Comparison of ENCODE assay signal across 21 cellular contexts in genomic region chr6:43759157-43759925, GRCh38. TPM values are rescaled to one million over a fixed set of nuclear protein-coding genes. Genes with fewer than 3 reads are reported as not detected.
DNase-seq lines count a peak whose midpoint lies in the region; ATAC-seq and TF ChIP-seq lines count a peak whose summit lies in the region.
"Had no signal": no experiment of that assay in that cellular context is flagged by ENCODE, and none has a peak within 500 bp of the region (broad histone marks: within the 10 kb centered on the region; RNA-seq: fewer than 3 reads in every experiment).

No MANE protein-coding gene starts in this region.

- H3K36me3 Mint-ChIP-seq in activated naive CD8-positive, alpha-beta T cell treated with anti-CD3 and anti-CD28 coated beads, Interleukin-2, amount 50 U/mL, for 24 hours (ENCODE audit: low read depth), result no peaks in the 10 kb centered on the region
- H3K36me3 Mint-ChIP-seq in activated naive CD8-positive, alpha-beta T cell treated with anti-CD3 and anti-CD28 coated beads for 36 hours, result no peaks in the 10 kb centered on the region
- no peaks in the 10 kb centered on the region for H3K36me3 Mint-ChIP-seq in activated T-helper 17 cell treated with anti-CD3 and anti-CD28 coated beads, Interleukin-2, amount 50 U/mL, for 72 hours (ENCODE audit: low read depth)
- H3K36me3 Mint-ChIP-seq: activated naive CD4-positive, alpha-beta T cell treated with anti-CD3 and anti-CD28 coated beads, Interleukin-2, amount 50 U/mL, for 72 hours; CD8-positive, alpha-beta T cell had no signal

- H3K27me3 Mint-ChIP-seq in activated naive CD8-positive, alpha-beta T cell treated with anti-CD3 and anti-CD28 coated beads, Interleukin-2, amount 50 U/mL, for 24 hours, result peaks cover 2% of the 10 kb centered on the region
- H3K27me3 Mint-ChIP-seq in activated naive CD8-positive, alpha-beta T cell treated with anti-CD3 and anti-CD28 coated beads for 36 hours, result no peaks in the 10 kb centered on the region
- H3K27me3 Mint-ChIP-seq in activated T-helper 17 cell treated with anti-CD3 and anti-CD28 coated beads, Interleukin-2, amount 50 U/mL, for 72 hours, result no peaks in the 10 kb centered on the region

- H4K20me1 ChIP-seq in OCI-LY7 (ENCODE audit: insufficient read depth, low read length), result no peaks in the 10 kb centered on the region

- H3K27ac Mint-ChIP-seq in activated naive CD8-positive, alpha-beta T cell treated with anti-CD3 and anti-CD28 coated beads, Interleukin-2, amount 50 U/mL, for 24 hours, result no peak overlapping the region
- H3K27ac Mint-ChIP-seq in activated naive CD8-positive, alpha-beta T cell treated with anti-CD3 and anti-CD28 coated beads for 36 hours, result no peak overlapping the region
- H3K27ac Mint-ChIP-seq in activated T-helper 17 cell treated with anti-CD3 and anti-CD28 coated beads, Interleukin-2, amount 50 U/mL, for 72 hours, result peak overlapping the region; percentile 22
- H3K27ac Mint-ChIP-seq: CD8-positive, alpha-beta T cell had no signal

- intact Hi-C loops in left colon (cut with DNase I, micrococcal nuclease), result no loop called here
- intact Hi-C loops in spleen (cut with DNase I; ENCODE audit: low total_unique reads), result loop anchor here (10.0 kb wide), 1 partner anchor 95 kb away; no protein-coding TSS in a partner anchor
- intact Hi-C loops in OCI-LY7 (cut with micrococcal nuclease; ENCODE audit: unreplicated experiment), result no loop called here

- no peaks in the 10 kb centered on the region for H3K79me2 ChIP-seq in OCI-LY7 (ENCODE audit: insufficient read depth, low read depth, low read length)

- H3K4me3 ChIP-seq in spleen (no peak overlapping the region), OCI-LY7 (ENCODE audit: low read depth, low read length, poor library complexity, severe bottlenecking) (no peak overlapping the region)
- H3K4me3 ChIP-seq: ascending aorta, heart left ventricle, psoas muscle had no signal

- H2AFZ ChIP-seq in OCI-LY7 (ENCODE audit: low read length), result no peak overlapping the region

- TF ChIP-seq CTCF in spleen (IDR thresholded peaks at IDR 0.05 in 8 of 11, conservative IDR thresholded peaks at IDR 0.05 in 3 of 11), result no peak
- no peak for TF ChIP-seq CTCF in OCI-LY7 (conservative IDR thresholded peaks at IDR 0.05; ENCODE audit: low read length)

- H3K4me1 ChIP-seq in spleen (peaks cover 0 to 9% (median 0%) of the 10 kb centered on the region in 6 donors), OCI-LY7 (ENCODE audit: insufficient read depth, low read length, poor library complexity, severe bottlenecking) (peaks cover 15% of the 10 kb centered on the region)
- H3K4me1 ChIP-seq: ascending aorta, psoas muscle had no signal

- H3K4me2 ChIP-seq in OCI-LY7 (ENCODE audit: low read length), result no peak overlapping the region

- H3K9me3 ChIP-seq in spleen (no peaks in the 10 kb centered on the region), OCI-LY7 (ENCODE audit: low read length) (no peaks in the 10 kb centered on the region)
- H3K9me3 ChIP-seq: ascending aorta, heart left ventricle, psoas muscle had no signal

- DNase-seq in activated naive CD8-positive, alpha-beta T cell treated with anti-CD3 and anti-CD28 coated beads, Interleukin-2, amount 50 U/mL, for 24 hours, result no peak
- DNase-seq in activated naive CD8-positive, alpha-beta T cell treated with anti-CD3 and anti-CD28 coated beads for 36 hours, result no peak
- DNase-seq in left colon (peak in 1 of 2 donors; percentile 17), spleen (peak; percentile 47), OCI-LY7 (ENCODE audit: low spot score) (no peak)
- DNase-seq: activated CD4-positive, alpha-beta T cell treated with anti-CD3 and anti-CD28 coated beads, Interleukin-2, amount 50 U/mL, for 1 hour; activated CD8-positive, alpha-beta memory T cell treated with anti-CD3 and anti-CD28 coated beads, Interleukin-2, amount 50 U/mL, for 4 hours; caudate nucleus; CD8-positive, alpha-beta T cell; DMS153; heart left ventricle; IMR-90; NCI-H1092; Right ventricle myocardium superior had no signal

- TF ChIP-seq POLR2A in spleen (IDR thresholded peaks at IDR 0.05) (no peak), GM18505 (IDR thresholded peaks at IDR 0.05; ENCODE audit: borderline replicate concordance, extremely low read depth, insufficient read depth, insufficient read length) (no peak)

- H3K9me3 Mint-ChIP-seq in activated naive CD8-positive, alpha-beta T cell treated with anti-CD3 and anti-CD28 coated beads, Interleukin-2, amount 50 U/mL, for 24 hours, result no peaks in the 10 kb centered on the region
- no peaks in the 10 kb centered on the region for H3K9me3 Mint-ChIP-seq in activated naive CD8-positive, alpha-beta T cell treated with anti-CD3 and anti-CD28 coated beads for 36 hours
- H3K9me3 Mint-ChIP-seq in activated T-helper 17 cell treated with anti-CD3 and anti-CD28 coated beads, Interleukin-2, amount 50 U/mL, for 72 hours, result no peaks in the 10 kb centered on the region
- H3K9me3 Mint-ChIP-seq: activated naive CD4-positive, alpha-beta T cell treated with anti-CD3 and anti-CD28 coated beads, Interleukin-2, amount 50 U/mL, for 72 hours; CD8-positive, alpha-beta T cell had no signal

- BruUV-seq in OCI-LY7 (replicated peaks; lab: Mats Ljungman, UMichigan), result no TSS peak

- H3K27me3 ChIP-seq in spleen (replicated peaks in 1 of 7), result no peaks in the 10 kb centered on the region
- H3K27me3 ChIP-seq: ascending aorta, heart left ventricle had no signal

- CTCF ChIA-PET in OCI-LY7 (lab: Charles Lee; ENCODE audit: unreplicated experiment), result interaction anchor here (0.6 to 2.8 kb wide), 3 partner anchors 10 to 635 kb away, joined by 3 to 10 read pairs (median 3); no protein-coding TSS in a partner anchor

- H3K9me2 ChIP-seq in OCI-LY7 (ENCODE audit: insufficient read depth, low read length), result no peaks in the 10 kb centered on the region

- WGBS in spleen, 5 donors, result 65 to 85% (median 73%) methylated on average over 7 of the region's 7 CpGs

- POLR2A ChIA-PET in OCI-LY7 (lab: Charles Lee), result interaction anchor here (1.0 kb wide), 1 partner anchor 11 kb away, joined by 3 read pairs; the partner anchor contains the start of gene VEGFA

- H3K4me3 Mint-ChIP-seq in activated naive CD8-positive, alpha-beta T cell treated with anti-CD3 and anti-CD28 coated beads, Interleukin-2, amount 50 U/mL, for 24 hours, result no peak overlapping the region
- H3K4me3 Mint-ChIP-seq in activated naive CD8-positive, alpha-beta T cell treated with anti-CD3 and anti-CD28 coated beads for 36 hours, result no peak overlapping the region
- H3K4me3 Mint-ChIP-seq in activated T-helper 17 cell treated with anti-CD3 and anti-CD28 coated beads, Interleukin-2, amount 50 U/mL, for 72 hours, result no peak overlapping the region
- H3K4me3 Mint-ChIP-seq: CD8-positive, alpha-beta T cell had no signal

- peak; percentile 22 for ATAC-seq in activated naive CD8-positive, alpha-beta T cell treated with anti-CD3 and anti-CD28 coated beads, Interleukin-2, amount 50 U/mL, for 24 hours
- ATAC-seq in activated T-helper 17 cell treated with anti-CD3 and anti-CD28 coated beads, Interleukin-2, amount 50 U/mL, for 72 hours (replicated peaks), result no peak
- peak; percentile 13 for ATAC-seq in left colon
- ATAC-seq in GM18505 (IDR thresholded peaks at IDR 0.05; ENCODE audit: unreplicated experiment), result no peak
- ATAC-seq in HG03457 (IDR thresholded peaks at IDR 0.05; ENCODE audit: unreplicated experiment), result no peak

- peak overlapping the region in 1 of 8 donors; percentile 4 for H3K27ac ChIP-seq in spleen
- no peak overlapping the region for H3K27ac ChIP-seq in OCI-LY7 (ENCODE audit: low read depth, low read length, poor library complexity, severe bottlenecking)
- H3K27ac ChIP-seq: ascending aorta, heart left ventricle, psoas muscle, VCaP had no signal

- peaks cover 14% of the 10 kb centered on the region for H3K4me1 Mint-ChIP-seq in activated naive CD8-positive, alpha-beta T cell treated with anti-CD3 and anti-CD28 coated beads, Interleukin-2, amount 50 U/mL, for 24 hours
- peaks cover 12% of the 10 kb centered on the region for H3K4me1 Mint-ChIP-seq in activated naive CD8-positive, alpha-beta T cell treated with anti-CD3 and anti-CD28 coated beads for 36 hours
- H3K4me1 Mint-ChIP-seq in activated T-helper 17 cell treated with anti-CD3 and anti-CD28 coated beads, Interleukin-2, amount 50 U/mL, for 72 hours, result no peaks in the 10 kb centered on the region

- H3K36me3 ChIP-seq in spleen (no peaks in the 10 kb centered on the region), OCI-LY7 (ENCODE audit: insufficient read depth, low read length) (no peaks in the 10 kb centered on the region)
- H3K36me3 ChIP-seq: ascending aorta, heart left ventricle had no signal

RNA-seq across cellular contexts. Expression of gene VEGFA, which starts 10.7 kb away (rescaled TPM):
- total RNA-seq in activated naive CD8-positive, alpha-beta T cell treated with anti-CD3 and anti-CD28 coated beads for 36 hours, result 10 to 100 TPM; 51.9 to 54.7 TPM
- 100 to 1,000 TPM in 1 of 2 donors, 10 to 100 TPM in 1; 48.7 to 142 TPM for total RNA-seq in activated T-helper 17 cell treated with anti-CD3 and anti-CD28 coated beads, Interleukin-2, amount 50 U/mL, for 72 hours
- total RNA-seq in left colon (100 to 1,000 TPM; 107 to 110 TPM), spleen (100 to 1,000 TPM; 112 to 486 (median 203) TPM), OCI-LY7 (2022) (64.5 and 88.5 TPM in 2 replicates)
- 10 to 100 TPM; 31.0 to 56.6 (median 36.0) TPM for polyA plus RNA-seq in spleen
- 59.7 and 66.3 TPM in 2 replicates for total RNA-seq in OCI-LY7 (2014; rRNA removed; shearing (Covaris generic))

Comparison
In these comparisons a context has a peak if more than half of its experiments do, and no peak if none do; other contexts are left out.
1. ATAC-seq: peak in activated naive CD8-positive, alpha-beta T cell treated with anti-CD3 and anti-CD28 coated beads, Interleukin-2, amount 50 U/mL, for 24 hours (single experiment) and left colon (single experiment); none in activated T-helper 17 cell treated with anti-CD3 and anti-CD28 coated beads, Interleukin-2, amount 50 U/mL, for 72 hours (single experiment), GM18505 (single experiment) and HG03457 (single experiment).